8 cellular contexts compared by ENCODE assay signal in genomic region chr14:102187044-102187443, GRCh38. TPM values are rescaled to one million over a fixed set of nuclear protein-coding genes. Genes with fewer than 3 reads are reported as not detected.
DNase-seq lines count a peak whose midpoint lies in the region; ATAC-seq and TF ChIP-seq lines count a peak whose summit lies in the region.

No MANE protein-coding gene starts in this region.

- no peak overlapping the region for H3K4me3 ChIP-seq in retinal pigment epithelial cell (ENCODE audit: low read length)

- ATAC-seq in esophagus mucosa, result peak; percentile 81

- no peak for TF ChIP-seq CTCF in retinal pigment epithelial cell (conservative IDR thresholded peaks at IDR 0.05; ENCODE audit: low read depth, low read length)

- DNase-seq in Daoy (ENCODE audit: low read depth) (peak; percentile 77), RPMI7951 (ENCODE audit: low read depth) (peak; percentile 83), retinal pigment epithelial cell (ENCODE audit: low read depth) (peak; percentile 21), NCI-H526 treated with DMSO at 0.1 percent for 48 hours (lab: John Stamatoyannopoulos, UW) (no peak), NCI-H2029 treated with DMSO at 0.1 percent for 48 hours (lab: John Stamatoyannopoulos, UW) (no peak), SKM-1 treated with dmso at 0.1 percent for 144 hours (lab: John Stamatoyannopoulos, UW; ENCODE audit: unreplicated experiment) (no peak)
- DNase-seq in activated CD8-positive, alpha-beta memory T cell treated with anti-CD3 and anti-CD28 coated beads for 24 hours, result no peak

RNA-seq across cellular contexts. Expression of gene WDR20, which starts 47.3 kb away (rescaled TPM):
- 10.2 and 12.2 TPM in 2 replicates for total RNA-seq in Daoy (2014; rRNA removed; shearing (Covaris generic))
- 11.4 and 16.0 TPM in 2 replicates for total RNA-seq in RPMI7951 (2014; rRNA removed; shearing (Covaris generic))
- total RNA-seq in esophagus mucosa, result 26.5 TPM

Comparison
In these comparisons a context has a peak if more than half of its experiments do, and no peak if none do; other contexts are left out.
1. DNase-seq: peak in Daoy (single experiment), RPMI7951 (single experiment) and retinal pigment epithelial cell (single experiment); none in NCI-H526 treated with DMSO at 0.1 percent for 48 hours (single experiment), NCI-H2029 treated with DMSO at 0.1 percent for 48 hours (single experiment), activated CD8-positive, alpha-beta memory T cell treated with anti-CD3 and anti-CD28 coated beads for 24 hours (single experiment) and SKM-1 treated with dmso at 0.1 percent for 144 hours (single experiment).